In the genomic region with DNA sequence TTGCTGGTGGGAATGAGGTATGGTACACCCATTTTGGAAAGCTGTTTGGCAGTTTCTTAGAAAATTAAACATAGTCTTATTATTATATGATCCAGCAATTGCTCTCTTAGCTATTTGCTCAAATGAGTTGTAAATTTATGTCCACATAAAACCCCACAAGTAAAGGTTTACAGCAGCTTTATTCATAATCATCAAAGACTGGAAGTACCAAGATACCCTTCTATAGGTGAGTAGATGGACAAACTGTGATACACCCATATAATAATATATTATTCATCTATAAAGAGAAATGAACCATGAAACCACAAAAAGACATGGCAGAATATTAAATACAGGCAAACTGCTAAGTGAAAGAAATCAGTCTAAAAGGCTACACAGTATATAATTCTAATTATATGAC, we compare ENCODE assay signal across 3 cellular contexts.
"Had no signal": no experiment of that assay in that cellular context is flagged by ENCODE, and none has a peak within 500 bp of the region (broad histone marks: within the 10 kb centered on the region; RNA-seq: fewer than 3 reads in every experiment).

No MANE protein-coding gene starts in this region.

- ATAC-seq: GM12878 had no signal

- DNase-seq: GDM1, GF-D8 had no signal

- H3K4me3 ChIP-seq: GM12878 had no signal
